ENCODE assay signal across 1 cellular context in the genomic region with DNA sequence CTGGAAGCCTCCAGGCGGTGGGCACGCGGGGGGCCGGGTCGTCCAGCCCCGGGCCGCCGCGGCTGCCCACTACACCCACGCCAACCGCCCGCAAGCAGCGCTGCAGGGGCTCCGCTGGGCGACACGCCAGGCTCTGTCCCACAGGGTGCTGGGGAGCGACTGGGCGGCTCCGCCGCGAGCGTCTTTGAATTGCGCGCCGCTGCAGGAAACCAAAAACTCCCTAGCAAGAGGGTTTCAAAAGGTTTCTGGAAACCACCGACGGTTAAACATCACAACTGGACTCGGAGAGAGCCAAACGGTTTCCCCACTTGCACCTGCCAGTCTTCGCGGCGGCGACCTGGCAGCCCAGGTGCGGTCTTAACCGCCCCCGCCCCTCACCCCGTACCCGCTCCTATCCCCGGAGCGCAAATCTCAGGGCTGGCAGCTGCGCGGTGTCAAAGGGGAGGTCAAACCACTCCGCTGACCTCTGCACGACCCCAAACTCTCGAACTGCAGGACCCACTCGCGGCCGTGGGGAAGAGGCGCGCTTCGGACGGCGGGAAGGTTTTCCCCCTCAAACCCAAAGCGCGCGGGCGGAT.
TF ChIP-seq lines count a peak whose summit lies in the region.

No MANE protein-coding gene starts in this region.

TF ChIP-seq in endothelial cell of umbilical vein, 7 proteins besides CTCF, POLR2A, EP300 and RAD21 (continued from another document):
- TF ChIP-seq, protein P1, sequence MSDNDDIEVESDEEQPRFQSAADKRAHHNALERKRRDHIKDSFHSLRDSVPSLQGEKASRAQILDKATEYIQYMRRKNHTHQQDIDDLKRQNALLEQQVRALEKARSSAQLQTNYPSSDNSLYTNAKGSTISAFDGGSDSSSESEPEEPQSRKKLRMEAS (IDR thresholded peaks at IDR 0.05; ENCODE audit: insufficient read depth, insufficient read length): no peak
- no peak for TF ChIP-seq MYC (IDR thresholded peaks at IDR 0.05; ENCODE audit: low read depth, low read length)
